ENCODE assay signal across 11 cellular contexts in the genomic region with DNA sequence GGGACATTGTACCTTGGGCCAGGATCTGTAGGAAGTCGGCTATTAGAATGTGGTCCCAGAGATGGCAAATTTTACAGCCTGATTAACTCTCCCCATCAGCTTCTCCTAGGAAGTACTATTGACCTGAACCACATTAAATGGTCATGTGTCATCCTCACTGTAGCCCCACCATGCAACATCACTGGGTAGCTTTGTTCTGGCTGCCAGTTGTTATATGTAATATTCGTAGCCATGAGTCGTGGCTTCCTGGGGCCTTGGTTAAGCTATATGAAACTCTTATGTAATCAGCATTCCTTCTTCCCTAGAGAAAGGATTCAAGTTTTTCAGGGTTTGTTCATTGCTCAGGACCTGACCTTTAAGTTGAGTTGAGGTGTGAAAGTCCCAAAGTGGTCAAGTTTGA.
DNase-seq lines count a peak whose midpoint lies in the region; ATAC-seq and TF ChIP-seq lines count a peak whose summit lies in the region.
"Had no signal": no experiment of that assay in that cellular context is flagged by ENCODE, and none has a peak within 500 bp of the region (broad histone marks: within the 10 kb centered on the region; RNA-seq: fewer than 3 reads in every experiment).

No MANE protein-coding gene starts in this region.

- no peaks in the 10 kb centered on the region for H3K9me3 Mint-ChIP-seq in endothelial cell (ENCODE audit: unreplicated experiment)
- H3K9me3 Mint-ChIP-seq: activated T-helper 17 cell treated with anti-CD3 and anti-CD28 coated beads, Interleukin-2, amount 50 U/mL, for 72 hours; stimulated activated memory B cell treated with anti-CD40 and anti-IgM and Interleukin-4, amounts not matched to agents 10 μg/mL and 1 μg/mL and 100 μg/mL, for 72 hours had no signal

- H3K4me3 ChIP-seq in HEK293 (ENCODE audit: low read depth, low read length) (no peak overlapping the region), RWPE2 (ENCODE audit: severe bottlenecking) (no peak overlapping the region), fibroblast of mammary gland (ENCODE audit: control insufficient read depth, low read depth, low read length) (no peak overlapping the region)

- H3K27ac Mint-ChIP-seq in endothelial cell (ENCODE audit: unreplicated experiment), result no peak overlapping the region
- H3K27ac Mint-ChIP-seq: activated T-helper 17 cell treated with anti-CD3 and anti-CD28 coated beads, Interleukin-2, amount 50 U/mL, for 72 hours; stimulated activated memory B cell treated with anti-CD40 and anti-IgM and Interleukin-4, amounts not matched to agents 10 μg/mL and 1 μg/mL and 100 μg/mL, for 72 hours had no signal

- peak; percentile 51; the same call in 2 of the 3 replicates for ATAC-seq in RWPE2 (ENCODE audit: low read depth)
- no peak for ATAC-seq in HG03196 (IDR thresholded peaks at IDR 0.05; ENCODE audit: unreplicated experiment)
- ATAC-seq: activated T-helper 17 cell treated with anti-CD3 and anti-CD28 coated beads, Interleukin-2, amount 50 U/mL, for 72 hours; stimulated activated memory B cell treated with anti-CD40 and anti-IgM and Interleukin-4, amounts not matched to agents 10 μg/mL and 1 μg/mL and 100 μg/mL, for 72 hours had no signal

- peaks cover 60% of the 10 kb centered on the region for H3K4me1 Mint-ChIP-seq in endothelial cell (ENCODE audit: unreplicated experiment)
- H3K4me1 Mint-ChIP-seq: activated T-helper 17 cell treated with anti-CD3 and anti-CD28 coated beads, Interleukin-2, amount 50 U/mL, for 72 hours; stimulated activated memory B cell treated with anti-CD40 and anti-IgM and Interleukin-4, amounts not matched to agents 10 μg/mL and 1 μg/mL and 100 μg/mL, for 72 hours had no signal

- DNase-seq in RWPE2 (ENCODE audit: low spot score) (no peak), fibroblast of mammary gland (ENCODE audit: low read depth) (peak; percentile 60), stromal cell of bone marrow (ENCODE audit: low read depth) (peak; percentile 48), RPMI8226 (no peak), endothelial cell (ENCODE audit: low spot score) (no peak)
- DNase-seq: effector CD8-positive, alpha-beta T cell; NCI-H524 treated with DMSO at 0.1 percent for 48 hours had no signal

- POLR2A ChIA-PET in HEK293 (lab: Yijun Ruan, JAX), result no interaction called here

- H3K4me1 ChIP-seq in HEK293 (ENCODE audit: control insufficient read depth, insufficient read depth, low read length), result peaks cover 14% of the 10 kb centered on the region
- H3K4me1 ChIP-seq in RWPE2 (ENCODE audit: insufficient read depth, poor library complexity, severe bottlenecking), result no peaks in the 10 kb centered on the region

- peaks cover 3% of the 10 kb centered on the region for H3K27me3 Mint-ChIP-seq in endothelial cell (ENCODE audit: unreplicated experiment)
- H3K27me3 Mint-ChIP-seq: activated T-helper 17 cell treated with anti-CD3 and anti-CD28 coated beads, Interleukin-2, amount 50 U/mL, for 72 hours; stimulated activated memory B cell treated with anti-CD40 and anti-IgM and Interleukin-4, amounts not matched to agents 10 μg/mL and 1 μg/mL and 100 μg/mL, for 72 hours had no signal

- H3K4me3 Mint-ChIP-seq in endothelial cell (ENCODE audit: unreplicated experiment), result no peak overlapping the region
- H3K4me3 Mint-ChIP-seq: activated T-helper 17 cell treated with anti-CD3 and anti-CD28 coated beads, Interleukin-2, amount 50 U/mL, for 72 hours; stimulated activated memory B cell treated with anti-CD40 and anti-IgM and Interleukin-4, amounts not matched to agents 10 μg/mL and 1 μg/mL and 100 μg/mL, for 72 hours had no signal

- H3K27ac ChIP-seq in HEK293 (ENCODE audit: extremely low read depth, low read depth, low read length) (no peak overlapping the region), RWPE2 (ENCODE audit: poor library complexity, severe bottlenecking) (no peak overlapping the region)

- H3K9me3 ChIP-seq in HEK293 (ENCODE audit: control insufficient read depth, insufficient read depth, low read depth, low read length) (no peaks in the 10 kb centered on the region), RWPE2 (ENCODE audit: severe bottlenecking) (no peaks in the 10 kb centered on the region)

- peaks cover 0 to 9% of the 10 kb centered on the region in 2 experiments; a peak in 1 of 3 replicates for H3K36me3 ChIP-seq in HEK293 (ENCODE audit: control insufficient read depth in 2 of 2, insufficient read depth in 1 of 2, low read length in 2 of 2)
- peaks cover 9% of the 10 kb centered on the region for H3K36me3 ChIP-seq in RWPE2 (ENCODE audit: low read depth)

- CTCF ChIA-PET in HEK293 (lab: Yijun Ruan, JAX), result interaction anchor here (0.5 to 2.3 kb wide), 2 partner anchors 28 to 539 kb away, joined by 4 to 16 read pairs; no protein-coding TSS in a partner anchor

- TF ChIP-seq CTCF in HEK293 (tag by site-specific recombination; IDR thresholded peaks at IDR 0.05), result no peak
- no peak for TF ChIP-seq CTCF in RWPE2 (IDR thresholded peaks at IDR 0.05; ENCODE audit: poor library complexity, severe bottlenecking)
- no peak for TF ChIP-seq CTCF in fibroblast of mammary gland (conservative IDR thresholded peaks at IDR 0.05; ENCODE audit: control insufficient read depth, insufficient read depth, low read depth, low read length)
- no peak for TF ChIP-seq CTCF in endothelial cell (IDR thresholded peaks at IDR 0.05; ENCODE audit: unreplicated experiment)

- peaks cover 5% of the 10 kb centered on the region for H3K36me3 Mint-ChIP-seq in endothelial cell (ENCODE audit: low read depth, unreplicated experiment)

- no peaks in the 10 kb centered on the region for H3K27me3 ChIP-seq in RWPE2 (ENCODE audit: insufficient read depth, poor library complexity, severe bottlenecking)

TF ChIP-seq in HEK293, 187 proteins besides CTCF, POLR2A, EP300 and RAD21:
- TF ChIP-seq ZNF416 (tag by site-specific recombination; IDR thresholded peaks at IDR 0.05), result no peak
- TF ChIP-seq, protein P1, sequence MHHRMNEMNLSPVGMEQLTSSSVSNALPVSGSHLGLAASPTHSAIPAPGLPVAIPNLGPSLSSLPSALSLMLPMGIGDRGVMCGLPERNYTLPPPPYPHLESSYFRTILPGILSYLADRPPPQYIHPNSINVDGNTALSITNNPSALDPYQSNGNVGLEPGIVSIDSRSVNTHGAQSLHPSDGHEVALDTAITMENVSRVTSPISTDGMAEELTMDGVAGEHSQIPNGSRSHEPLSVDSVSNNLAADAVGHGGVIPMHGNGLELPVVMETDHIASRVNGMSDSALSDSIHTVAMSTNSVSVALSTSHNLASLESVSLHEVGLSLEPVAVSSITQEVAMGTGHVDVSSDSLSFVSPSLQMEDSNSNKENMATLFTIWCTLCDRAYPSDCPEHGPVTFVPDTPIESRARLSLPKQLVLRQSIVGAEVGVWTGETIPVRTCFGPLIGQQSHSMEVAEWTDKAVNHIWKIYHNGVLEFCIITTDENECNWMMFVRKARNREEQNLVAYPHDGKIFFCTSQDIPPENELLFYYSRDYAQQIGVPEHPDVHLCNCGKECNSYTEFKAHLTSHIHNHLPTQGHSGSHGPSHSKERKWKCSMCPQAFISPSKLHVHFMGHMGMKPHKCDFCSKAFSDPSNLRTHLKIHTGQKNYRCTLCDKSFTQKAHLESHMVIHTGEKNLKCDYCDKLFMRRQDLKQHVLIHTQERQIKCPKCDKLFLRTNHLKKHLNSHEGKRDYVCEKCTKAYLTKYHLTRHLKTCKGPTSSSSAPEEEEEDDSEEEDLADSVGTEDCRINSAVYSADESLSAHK (tag by site-specific recombination; IDR thresholded peaks at IDR 0.05), result no peak
- TF ChIP-seq, protein P2, sequence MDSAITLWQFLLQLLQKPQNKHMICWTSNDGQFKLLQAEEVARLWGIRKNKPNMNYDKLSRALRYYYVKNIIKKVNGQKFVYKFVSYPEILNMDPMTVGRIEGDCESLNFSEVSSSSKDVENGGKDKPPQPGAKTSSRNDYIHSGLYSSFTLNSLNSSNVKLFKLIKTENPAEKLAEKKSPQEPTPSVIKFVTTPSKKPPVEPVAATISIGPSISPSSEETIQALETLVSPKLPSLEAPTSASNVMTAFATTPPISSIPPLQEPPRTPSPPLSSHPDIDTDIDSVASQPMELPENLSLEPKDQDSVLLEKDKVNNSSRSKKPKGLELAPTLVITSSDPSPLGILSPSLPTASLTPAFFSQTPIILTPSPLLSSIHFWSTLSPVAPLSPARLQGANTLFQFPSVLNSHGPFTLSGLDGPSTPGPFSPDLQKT (IDR thresholded peaks at IDR 0.05; ENCODE audit: borderline replicate concordance, low read depth, low read length), result no peak
- TF ChIP-seq ZNF76 (tag by site-specific recombination; IDR thresholded peaks at IDR 0.05; ENCODE audit: borderline replicate concordance, low read depth), result no peak
- TF ChIP-seq IKZF3 (tag by site-specific recombination; IDR thresholded peaks at IDR 0.05), result no peak
- no peak for TF ChIP-seq ZNF169 (tag by site-specific recombination; IDR thresholded peaks at IDR 0.05)
- TF ChIP-seq REPIN1 (tag by site-specific recombination; IDR thresholded peaks at IDR 0.05; ENCODE audit: low read depth), result no peak
- TF ChIP-seq MZF1 (tag by site-specific recombination; IDR thresholded peaks at IDR 0.05; ENCODE audit: borderline replicate concordance), result no peak
- no peak for TF ChIP-seq TRIM28 (IDR thresholded peaks at IDR 0.05; ENCODE audit: borderline replicate concordance, low read length)
- TF ChIP-seq, protein P3, sequence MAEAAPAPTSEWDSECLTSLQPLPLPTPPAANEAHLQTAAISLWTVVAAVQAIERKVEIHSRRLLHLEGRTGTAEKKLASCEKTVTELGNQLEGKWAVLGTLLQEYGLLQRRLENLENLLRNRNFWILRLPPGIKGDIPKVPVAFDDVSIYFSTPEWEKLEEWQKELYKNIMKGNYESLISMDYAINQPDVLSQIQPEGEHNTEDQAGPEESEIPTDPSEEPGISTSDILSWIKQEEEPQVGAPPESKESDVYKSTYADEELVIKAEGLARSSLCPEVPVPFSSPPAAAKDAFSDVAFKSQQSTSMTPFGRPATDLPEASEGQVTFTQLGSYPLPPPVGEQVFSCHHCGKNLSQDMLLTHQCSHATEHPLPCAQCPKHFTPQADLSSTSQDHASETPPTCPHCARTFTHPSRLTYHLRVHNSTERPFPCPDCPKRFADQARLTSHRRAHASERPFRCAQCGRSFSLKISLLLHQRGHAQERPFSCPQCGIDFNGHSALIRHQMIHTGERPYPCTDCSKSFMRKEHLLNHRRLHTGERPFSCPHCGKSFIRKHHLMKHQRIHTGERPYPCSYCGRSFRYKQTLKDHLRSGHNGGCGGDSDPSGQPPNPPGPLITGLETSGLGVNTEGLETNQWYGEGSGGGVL (tag by site-specific recombination; IDR thresholded peaks at IDR 0.05), result no peak
- no peak for TF ChIP-seq ZSCAN16 (tag by site-specific recombination; IDR thresholded peaks at IDR 0.05)
- TF ChIP-seq ZNF701 (tag by site-specific recombination; IDR thresholded peaks at IDR 0.05), result no peak
- TF ChIP-seq ZNF600 (tag by site-specific recombination; IDR thresholded peaks at IDR 0.05), result peak; percentile 70
- TF ChIP-seq ZNF138 (tag by site-specific recombination; IDR thresholded peaks at IDR 0.05; ENCODE audit: borderline replicate concordance), result no peak
- TF ChIP-seq ZEB2 (tag by site-specific recombination; IDR thresholded peaks at IDR 0.05), result 0 out of 2 replicates have a peak, but pooled peaks have one; percentile 24

Comparison
In these comparisons a context has a peak if more than half of its experiments do, and no peak if none do; other contexts are left out.
1. DNase-seq: peak in fibroblast of mammary gland (single experiment) and stromal cell of bone marrow (single experiment); none in RWPE2 (single experiment), RPMI8226 (single experiment) and endothelial cell (single experiment).